ENCODE assay signal across 17 cellular contexts in the genomic region with DNA sequence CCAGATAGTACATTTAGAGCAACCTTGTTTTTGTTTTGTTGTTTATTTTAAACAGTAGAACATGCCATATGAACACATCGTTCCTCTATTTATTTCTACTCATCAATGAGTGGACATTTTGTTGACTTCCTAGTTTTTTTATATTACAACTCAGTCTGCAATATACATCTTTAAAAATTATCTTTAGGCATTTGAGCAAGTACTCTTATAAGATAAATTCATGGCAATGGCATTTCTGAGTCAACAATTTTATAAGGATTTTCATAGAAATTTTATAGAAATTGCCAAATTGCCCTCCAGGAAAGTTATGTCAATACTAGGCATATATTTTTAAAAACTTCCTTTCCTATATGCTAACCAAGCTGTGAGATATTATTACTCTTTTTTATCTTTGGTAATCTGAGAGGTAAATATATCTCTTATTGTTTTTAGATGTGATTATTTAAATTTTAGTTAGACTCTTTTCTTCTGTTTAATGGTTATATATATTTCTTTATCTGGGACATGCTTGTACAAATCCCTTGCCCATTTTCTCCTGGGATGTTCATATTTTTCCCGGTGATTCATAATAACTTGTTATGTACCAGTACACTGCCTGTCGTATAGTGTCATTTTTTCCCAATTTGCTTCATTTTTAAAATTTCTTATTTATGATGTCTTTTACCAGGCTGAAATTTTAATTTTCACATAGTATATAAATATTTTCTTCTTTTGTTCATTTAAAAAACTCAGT. TPM values are rescaled to one million over a fixed set of nuclear protein-coding genes. Genes with fewer than 3 reads are reported as not detected.
"Had no signal": no experiment of that assay in that cellular context is flagged by ENCODE, and none has a peak within 500 bp of the region (broad histone marks: within the 10 kb centered on the region; RNA-seq: fewer than 3 reads in every experiment).

No MANE protein-coding gene starts in this region.

- H3K27ac ChIP-seq: heart right ventricle, neutrophil, skin epidermis, suprapubic skin, thyroid gland had no signal

- H3K27ac Mint-ChIP-seq: dendritic cell treated with granulocyte-macrophage colony-stimulating factor and Interleukin-4, amounts not matched to agents 40 ng/mL and 50 ng/mL, for 4 days; effector memory CD8-positive, alpha-beta T cell; naive thymus-derived CD8-positive, alpha-beta T cell; type B pancreatic cell had no signal

- H3K9me3 Mint-ChIP-seq: effector memory CD8-positive, alpha-beta T cell; naive thymus-derived CD8-positive, alpha-beta T cell; type B pancreatic cell had no signal

- H3K4me3 ChIP-seq: heart right ventricle, mucosa of descending colon, skin epidermis, suprapubic skin, thyroid gland had no signal

- H3K36me3 ChIP-seq: heart right ventricle, neutrophil, suprapubic skin, thyroid gland had no signal

- H3K4me1 Mint-ChIP-seq: naive thymus-derived CD8-positive, alpha-beta T cell had no signal

- DNase-seq: effector memory CD8-positive, alpha-beta T cell; erythroblast; heart right ventricle; hypothalamus; mucosa of descending colon; naive thymus-derived CD8-positive, alpha-beta T cell; posterior cingulate gyrus; stimulated activated CD4-positive, alpha-beta T cell treated with anti-CD3 and anti-CD28 coated beads, Interleukin-12 subunit alpha, Interleukin-12 subunit beta, amount 100 ng/mL, for 4 hours; stimulated activated naive CD4-positive, alpha-beta T cell treated with Interleukin-2 at 50 U/mL for 16 hours; thyroid gland had no signal

- H3K27me3 ChIP-seq: heart right ventricle, neutrophil, suprapubic skin, thyroid gland had no signal

- H3K9me3 ChIP-seq: heart right ventricle, mucosa of descending colon, neutrophil, suprapubic skin, thyroid gland had no signal

- H3K4me3 Mint-ChIP-seq: dendritic cell treated with granulocyte-macrophage colony-stimulating factor and Interleukin-4, amounts not matched to agents 40 ng/mL and 50 ng/mL, for 4 days; effector memory CD8-positive, alpha-beta T cell; naive thymus-derived CD8-positive, alpha-beta T cell; type B pancreatic cell had no signal

- H3K27me3 Mint-ChIP-seq: dendritic cell treated with granulocyte-macrophage colony-stimulating factor and Interleukin-4, amounts not matched to agents 40 ng/mL and 50 ng/mL, for 4 days; effector memory CD8-positive, alpha-beta T cell; type B pancreatic cell had no signal

- H3K36me3 Mint-ChIP-seq: naive thymus-derived CD8-positive, alpha-beta T cell; type B pancreatic cell had no signal

- H3K4me1 ChIP-seq: heart right ventricle had no signal

- ATAC-seq: effector memory CD8-positive, alpha-beta T cell; heart right ventricle; left lobe of liver; mucosa of descending colon; naive thymus-derived CD8-positive, alpha-beta T cell; sciatic nerve had no signal

RNA-seq across cellular contexts. Expression of gene FZD1, which starts 50.5 kb away (rescaled TPM):
- total RNA-seq: naive thymus-derived CD8-positive, alpha-beta T cell had no signal
